8 cellular contexts compared by ENCODE assay signal in the genomic region with DNA sequence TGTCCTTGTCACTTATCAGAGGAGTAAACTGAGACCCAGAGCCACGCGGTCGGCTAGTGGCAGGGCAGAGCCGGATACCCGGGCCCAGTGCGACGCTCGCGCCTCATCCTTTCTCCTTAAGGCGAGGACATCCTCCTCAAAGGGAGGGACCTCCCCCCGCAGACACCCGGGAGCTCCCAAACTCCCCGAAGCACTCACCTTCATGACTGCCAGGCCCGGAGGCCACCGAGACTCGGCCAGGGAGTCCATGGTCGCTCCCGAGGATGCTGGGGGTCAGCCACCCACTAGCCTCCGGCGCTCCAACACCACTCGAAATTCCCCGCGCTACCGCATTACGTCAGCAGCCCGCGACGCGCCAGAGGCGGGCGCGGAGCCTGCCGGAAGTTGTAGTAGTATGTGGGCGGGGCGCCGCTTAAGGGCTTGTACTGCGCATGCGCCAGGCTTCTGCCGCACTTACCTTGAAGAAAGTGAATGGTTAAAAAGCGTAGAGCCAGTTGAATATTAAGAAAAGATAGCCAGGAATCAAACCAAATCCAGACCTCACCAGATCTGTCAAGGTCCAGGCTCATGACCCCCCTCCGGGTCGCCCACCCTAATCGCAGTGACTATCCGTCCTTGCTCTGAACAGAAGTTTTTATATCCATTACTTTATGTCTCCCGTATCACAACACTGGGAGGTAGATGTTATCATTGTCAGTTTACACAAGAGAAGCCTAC. TPM values are rescaled to one million over a fixed set of nuclear protein-coding genes. Genes with fewer than 3 reads are reported as not detected.
DNase-seq lines count a peak whose midpoint lies in the region; ATAC-seq, FAIRE-seq and TF ChIP-seq lines count a peak whose summit lies in the region.

A gene with protein sequence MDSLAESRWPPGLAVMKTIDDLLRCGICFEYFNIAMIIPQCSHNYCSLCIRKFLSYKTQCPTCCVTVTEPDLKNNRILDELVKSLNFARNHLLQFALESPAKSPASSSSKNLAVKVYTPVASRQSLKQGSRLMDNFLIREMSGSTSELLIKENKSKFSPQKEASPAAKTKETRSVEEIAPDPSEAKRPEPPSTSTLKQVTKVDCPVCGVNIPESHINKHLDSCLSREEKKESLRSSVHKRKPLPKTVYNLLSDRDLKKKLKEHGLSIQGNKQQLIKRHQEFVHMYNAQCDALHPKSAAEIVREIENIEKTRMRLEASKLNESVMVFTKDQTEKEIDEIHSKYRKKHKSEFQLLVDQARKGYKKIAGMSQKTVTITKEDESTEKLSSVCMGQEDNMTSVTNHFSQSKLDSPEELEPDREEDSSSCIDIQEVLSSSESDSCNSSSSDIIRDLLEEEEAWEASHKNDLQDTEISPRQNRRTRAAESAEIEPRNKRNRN (minus strand): TSS at position 336 of the 717 bp plus-strand sequence. CDS start 87 bp downstream, at position 249.

- peak within 1 kb of the TSS; percentile 61 for H2BK5ac ChIP-seq in trophoblast cell (ENCODE audit: low read depth, low read length, poor library complexity)

- peaks cover 6% of the 10 kb centered on the region for H3K79me1 ChIP-seq in trophoblast cell (ENCODE audit: low read length)

- peak within 1 kb of the TSS; percentile 79 for H3K9ac ChIP-seq in trophoblast cell (ENCODE audit: low read length)

- in situ Hi-C loops in transverse colon (cut with MboI; ENCODE audit: low pct_ligation_motif_present in 1 of 4, low pct_unique_long_range_greater_than_20kb in 1 of 4, low sequenced_read_pairs in 3 of 4), result no loop called here

- H3K9me3 ChIP-seq in cardiac muscle cell (ENCODE audit: low read depth) (no peaks in the 10 kb centered on the region), trophoblast cell (ENCODE audit: insufficient read depth, low read depth, low read length) (no peaks in the 10 kb centered on the region), transverse colon (no peaks in the 10 kb centered on the region)

- H3K4me3 ChIP-seq in cardiac muscle cell (peak within 1 kb of the TSS; percentile 71), trophoblast cell (ENCODE audit: low read depth, low read length) (peak within 1 kb of the TSS; percentile 93), transverse colon (peak within 1 kb of the TSS; percentile 59 to 93 (median 70))

- H4K8ac ChIP-seq in trophoblast cell (ENCODE audit: low read depth, low read length), result peak within 1 kb of the TSS; percentile 91

- H2BK120ac ChIP-seq in trophoblast cell (ENCODE audit: insufficient read depth, low read length, poor library complexity), result peak within 1 kb of the TSS; percentile 14

- H3K36me3 ChIP-seq in cardiac muscle cell, result no peaks in the 10 kb centered on the region
- peaks cover 0 to 4% of the 10 kb centered on the region in 2 experiments for H3K36me3 ChIP-seq in trophoblast cell (ENCODE audit: control insufficient read depth in 1 of 2, insufficient read depth in 2 of 2, low read length in 2 of 2)
- H3K36me3 ChIP-seq in transverse colon, result no peaks in the 10 kb centered on the region

- TF ChIP-seq POLR2A in GM12891 (IDR thresholded peaks at IDR 0.05; ENCODE audit: low read depth, low read length) (peak; percentile 62), transverse colon (IDR thresholded peaks at IDR 0.05) (peak; percentile 34)

- H3K4me2 ChIP-seq in trophoblast cell (ENCODE audit: low read length), result peak within 1 kb of the TSS; percentile 78

- peak within 1 kb of the TSS; percentile 72 for H4K91ac ChIP-seq in trophoblast cell (ENCODE audit: low read depth, low read length)

- TF ChIP-seq CTCF in cardiac muscle cell (IDR thresholded peaks at IDR 0.05; ENCODE audit: low read depth, low read length) (no peak), transverse colon (IDR thresholded peaks at IDR 0.05) (no peak)

- H3K27me3 ChIP-seq in cardiac muscle cell (peaks cover 3% of the 10 kb centered on the region), trophoblast cell (ENCODE audit: insufficient read depth, low read length) (no peaks in the 10 kb centered on the region), transverse colon (no peaks in the 10 kb centered on the region)

- H3K4me1 ChIP-seq in cardiac muscle cell (ENCODE audit: low read depth) (peaks cover 11% of the 10 kb centered on the region), trophoblast cell (ENCODE audit: control insufficient read depth in 1 of 2, insufficient read depth in 2 of 2, low read length in 2 of 2) (peaks cover 0 to 10% of the 10 kb centered on the region in 2 experiments), transverse colon (peaks cover 2 to 43% (median 28%) of the 10 kb centered on the region in 4 donors)

- peak within 1 kb of the TSS; percentile 88 for H4K12ac ChIP-seq in trophoblast cell (ENCODE audit: low read depth, low read length)

- H3K27ac ChIP-seq in cardiac muscle cell (peak within 1 kb of the TSS; percentile 46), trophoblast cell (ENCODE audit: low read depth, low read length) (no peak within 1 kb of the TSS), transverse colon (peak within 1 kb of the TSS; percentile 84 to 91 (median 87))

- H2AK5ac ChIP-seq in trophoblast cell (ENCODE audit: low read length), result no peak within 1 kb of the TSS

- H3K23ac ChIP-seq in trophoblast cell (ENCODE audit: low read length), result no peak within 1 kb of the TSS

- intact Hi-C loops in transverse colon (cut with DNase I; ENCODE audit: low total_unique reads), result no loop called here

- H3K4ac ChIP-seq in trophoblast cell (ENCODE audit: low read depth, low read length), result peak within 1 kb of the TSS; percentile 80

- H3K14ac ChIP-seq in trophoblast cell (ENCODE audit: low read length), result peak within 1 kb of the TSS; percentile 67

- no peak for TF ChIP-seq EP300 in transverse colon (IDR thresholded peaks at IDR 0.05; ENCODE audit: low read depth)

- ATAC-seq in HG02763 (IDR thresholded peaks at IDR 0.05; ENCODE audit: unreplicated experiment), result peak; percentile 94

- H3K18ac ChIP-seq in trophoblast cell (ENCODE audit: low read length), result peak within 1 kb of the TSS; percentile 28

- H2AFZ ChIP-seq in trophoblast cell (ENCODE audit: insufficient read depth, low read length, poor library complexity), result peak within 1 kb of the TSS; percentile 87

- no peak within 1 kb of the TSS for H2BK12ac ChIP-seq in trophoblast cell (ENCODE audit: low read length)

- DNase-seq in GM12891 (ENCODE audit: insufficient read length, low spot score) (peak; percentile 56), NCI-H1417 (lab: John Stamatoyannopoulos, UW) (peak; percentile 83 to 91 (median 88)), SW480 (ENCODE audit: low spot score) (peak; percentile 90), cardiac muscle cell (ENCODE audit: low read depth in 1 of 2, low spot score in 1 of 2) (peak; percentile 94 to 95), trophoblast cell (peak; percentile 92 to 97), transverse colon (peak; percentile 94)
- DNase-seq in activated naive CD8-positive, alpha-beta T cell treated with anti-CD3 and anti-CD28 coated beads, Interleukin-2, amount 50 U/mL, for 16 hours (ENCODE audit: low read depth, low spot score), result peak; percentile 83

- WGBS in trophoblast cell (ENCODE audit: extremely low coverage, insufficient coverage, insufficient read length), result no CpG with 5 or more reads among the region's 45 CpGs
- 0 to 2% methylated on average over 2 to 31 of the region's 45 CpGs for WGBS in transverse colon (ENCODE audit: low coverage in 1 of 2), 2 donors

- H3K79me2 ChIP-seq in trophoblast cell (ENCODE audit: control insufficient read depth, insufficient read depth, low read length, poor library complexity), result peaks cover 3% of the 10 kb centered on the region

- FAIRE-seq in GM12891 (lab: Jason Lieb, UNC), result peak; percentile 93

TF ChIP-seq in GM12891, 5 proteins besides CTCF, POLR2A, EP300 and RAD21:
- peak; percentile 46; the same call in 1 of the 2 replicates for TF ChIP-seq POU2F2 (IDR thresholded peaks at IDR 0.05; ENCODE audit: low read depth, low read length)
- no peak for TF ChIP-seq PAX5 (IDR thresholded peaks at IDR 0.05; ENCODE audit: insufficient read depth, low read length, severe bottlenecking)
- TF ChIP-seq TAF1 (IDR thresholded peaks at IDR 0.05; ENCODE audit: low read depth, low read length), result peak; percentile 60; the same call in 1 of the 2 replicates

RNA-seq across cellular contexts. Expression of the gene that starts here (rescaled TPM):
- 9.6 TPM for polyA plus RNA-seq in GM12891 (2012; ENCODE audit: low read depth, missing spikeins)
- total RNA-seq in cardiac muscle cell (4.8 and 5.9 TPM in 2 replicates), transverse colon (10 to 100 TPM in 1 of 4 donors, 1 to 10 TPM in 3; 8.6 to 11.9 (median 9.7) TPM)
- 7.8 and 12.4 TPM in 2 replicates for polyA plus RNA-seq in cardiac muscle cell
- 12.2 and 12.7 TPM in 2 replicates for polyA plus RNA-seq in trophoblast cell (2013)
